In the genomic region with DNA sequence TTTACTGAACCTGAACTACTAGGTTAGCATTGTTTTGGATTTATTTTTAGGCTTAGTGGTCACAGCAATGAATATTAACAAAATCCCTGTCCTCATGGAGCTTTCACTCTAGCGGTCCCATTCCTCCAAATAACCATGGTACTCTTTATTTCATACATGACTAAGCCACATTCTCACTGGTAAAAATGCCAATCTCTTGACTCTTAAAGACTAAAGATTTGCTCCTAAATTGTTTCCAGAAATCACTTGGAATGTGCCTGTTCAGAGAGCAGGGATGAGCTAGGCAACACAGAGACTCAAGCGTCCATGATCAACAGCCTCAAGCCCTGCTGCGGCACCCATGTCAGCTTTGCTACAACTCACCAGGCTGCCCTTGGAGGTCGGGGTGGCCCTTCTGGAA, we compare ENCODE assay signal across 26 cellular contexts. TPM values are rescaled to one million over a fixed set of nuclear protein-coding genes. Genes with fewer than 3 reads are reported as not detected.
DNase-seq lines count a peak whose midpoint lies in the region; FAIRE-seq and TF ChIP-seq lines count a peak whose summit lies in the region.
"Had no signal": no experiment of that assay in that cellular context is flagged by ENCODE, and none has a peak within 500 bp of the region (broad histone marks: within the 10 kb centered on the region; RNA-seq: fewer than 3 reads in every experiment).

No MANE protein-coding gene starts in this region.

- no peaks in the 10 kb centered on the region; the same call in 1 of the 2 replicates for H3K27me3 Mint-ChIP-seq in HFFc6 (ENCODE audit: insufficient read depth)
- no peaks in the 10 kb centered on the region for H3K27me3 Mint-ChIP-seq in endothelial cell (ENCODE audit: unreplicated experiment)
- H3K27me3 Mint-ChIP-seq: CD4-positive, CD25-positive, alpha-beta regulatory T cell had no signal

- H3K36me3 ChIP-seq in testis (ENCODE audit: low read depth, missing control alignments), result no peaks in the 10 kb centered on the region

- H3K9me3 Mint-ChIP-seq in HFFc6 (peaks cover 13% of the 10 kb centered on the region), endothelial cell (ENCODE audit: unreplicated experiment) (no peaks in the 10 kb centered on the region)

- WGBS in testis, 2 donors, result 97 to 99% methylated on average over 4 of the region's 4 CpGs

- no peaks in the 10 kb centered on the region for H3K9me3 ChIP-seq in testis
- H3K9me3 ChIP-seq: SJSA1 had no signal

- TF ChIP-seq POLR2A in testis (IDR thresholded peaks at IDR 0.05), result no peak

- TF ChIP-seq CTCF in HFFc6 (IDR thresholded peaks at IDR 0.05) (no peak), endothelial cell (IDR thresholded peaks at IDR 0.05; ENCODE audit: unreplicated experiment) (no peak), testis (IDR thresholded peaks at IDR 0.05) (no peak)

- peaks cover 48% of the 10 kb centered on the region for H3K4me1 Mint-ChIP-seq in HFFc6 (ENCODE audit: low read depth)
- peaks cover 20% of the 10 kb centered on the region for H3K4me1 Mint-ChIP-seq in endothelial cell (ENCODE audit: unreplicated experiment)

- H3K27ac Mint-ChIP-seq in HFFc6 (no peak overlapping the region), endothelial cell (ENCODE audit: unreplicated experiment) (no peak overlapping the region)
- H3K27ac Mint-ChIP-seq: CD4-positive, CD25-positive, alpha-beta regulatory T cell had no signal

- DNase-seq in EH (ENCODE audit: low read depth) (peak; percentile 52), HFFc6 (peak; percentile 18), endothelial cell (ENCODE audit: low spot score) (no peak), islet precursor cell (no peak), testis (no peak), putamen (ENCODE audit: low spot score) (no peak)
- DNase-seq: CD4-positive, CD25-positive, alpha-beta regulatory T cell; DMS153; DND-41; Kasumi-1; MG63; NCI-H1105 treated with DMSO at 0.1 percent for 48 hours; NCI-H146; NCI-H1930; NCI-H2107; NCI-H526; PC-9 had no signal

- no peak overlapping the region for H3K27ac ChIP-seq in testis
- H3K27ac ChIP-seq: BLaER1, HL-60, PC-9, SJSA1 had no signal

- H3K4me3 Mint-ChIP-seq in HFFc6 (no peak overlapping the region; the same call in 1 of the 2 replicates), endothelial cell (ENCODE audit: unreplicated experiment) (peak overlapping the region; percentile 60)
- H3K4me3 Mint-ChIP-seq: CD4-positive, CD25-positive, alpha-beta regulatory T cell had no signal

- H3K4me3 ChIP-seq in testis, result no peak overlapping the region
- H3K4me3 ChIP-seq: BLaER1, MG63, PC-9, SJSA1 had no signal

- peaks cover 82% of the 10 kb centered on the region for H3K36me3 Mint-ChIP-seq in HFFc6 (ENCODE audit: low read depth)
- peaks cover 18% of the 10 kb centered on the region for H3K36me3 Mint-ChIP-seq in endothelial cell (ENCODE audit: low read depth, unreplicated experiment)

- no peaks in the 10 kb centered on the region for H3K4me1 ChIP-seq in testis
- H3K4me1 ChIP-seq: BLaER1, SJSA1 had no signal

- FAIRE-seq in islet of Langerhans (lab: Jason Lieb, UNC), result peak; percentile 30
- FAIRE-seq: G401.6, H1 had no signal

- no peaks in the 10 kb centered on the region for H3K27me3 ChIP-seq in testis
- H3K27me3 ChIP-seq: BLaER1, MG63, SJSA1 had no signal

- intact Hi-C loops in testis (cut with DNase I; ENCODE audit: low total_unique reads), result no loop called here

RNA-seq across cellular contexts. Expression of a gene that starts 13.5 kb away (rescaled TPM):
- 100 to 1,000 TPM; 128 to 159 (median 149) TPM for total RNA-seq in HFFc6 (2021; fragmentation: NEBNext Ultra II Directional; extraction: Animal tissue kit (Norgen Biotek cat#: 25700))
- 38.5 TPM for total RNA-seq in endothelial cell (ENCODE audit: unreplicated experiment)
- total RNA-seq in testis, result 10 to 100 TPM; 72.9 to 98.9 TPM
- 35.3 TPM for polyA plus RNA-seq in testis (ENCODE audit: insufficient read depth, low read depth, low replicate concordance)

RNA-seq across cellular contexts. Expression of a gene that starts 27.1 kb away (rescaled TPM):
- total RNA-seq in HFFc6 (2021; fragmentation: NEBNext Ultra II Directional; extraction: Animal tissue kit (Norgen Biotek cat#: 25700)), result not detected
- total RNA-seq in endothelial cell (ENCODE audit: unreplicated experiment) (not detected), testis (under 1 TPM; 0.31 to 0.55 TPM)
- polyA plus RNA-seq in testis (ENCODE audit: insufficient read depth, low read depth, low replicate concordance), result 0.26 TPM
- total RNA-seq: A172; CD4-positive, CD25-positive, alpha-beta regulatory T cell; H1; PC-9; Right ventricle myocardium inferior; RPMI7951; SJSA1 had no signal
- polyA plus RNA-seq: CD4-positive, CD25-positive, alpha-beta regulatory T cell; H1 had no signal

Comparison
In these comparisons a context has a peak if more than half of its experiments do, and no peak if none do; other contexts are left out.
1. DNase-seq: peak in EH (single experiment) and HFFc6 (single experiment); none in endothelial cell (single experiment), islet precursor cell (single experiment), testis (single experiment) and putamen (single experiment).